22 cellular contexts compared by ENCODE assay signal in the genomic region with DNA sequence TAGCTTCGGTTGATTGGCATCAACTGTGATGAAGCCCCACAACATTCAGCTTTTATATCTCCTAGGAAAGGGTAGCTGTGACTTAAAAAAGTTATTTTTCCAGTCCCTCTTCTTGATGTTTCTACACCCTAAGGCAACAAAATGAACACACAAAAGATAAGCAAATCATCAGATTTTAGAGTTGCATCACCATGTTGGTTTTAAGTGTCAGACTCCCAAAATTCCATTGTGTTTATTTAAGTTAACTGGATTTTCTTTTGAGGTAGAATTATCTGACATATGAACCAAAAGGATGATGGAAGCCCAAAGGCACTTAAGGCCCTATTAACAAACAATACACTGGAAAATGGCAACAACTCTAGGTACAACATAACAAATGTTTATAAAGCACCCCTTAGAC.
"Had no signal": no experiment of that assay in that cellular context is flagged by ENCODE, and none has a peak within 500 bp of the region (broad histone marks: within the 10 kb centered on the region; RNA-seq: fewer than 3 reads in every experiment).

No MANE protein-coding gene starts in this region.

- DNase-seq: activated CD4-positive, alpha-beta memory T cell treated with anti-CD3 and anti-CD28 coated beads, Interleukin-2, amount 10 ng/mL, durations not matched to agents 7 days and 5 days; activated CD4-positive, alpha-beta T cell treated with anti-CD3 and anti-CD28 coated beads, Interleukin-2, amount 10 ng/mL, durations not matched to agents 24 days and 14 days; activated effector memory CD4-positive, alpha-beta T cell treated with Interleukin-2 at 50 U/mL for 16 hours; activated naive CD4-positive, alpha-beta T cell treated with anti-CD3 and anti-CD28 coated beads for 36 hours; activated naive CD8-positive, alpha-beta T cell treated with anti-CD3 and anti-CD28 coated beads, Interleukin-2, amount 10 ng/mL, durations not matched to agents 7 days and 5 days; activated T-cell treated with anti-CD3 and anti-CD28 coated beads, Interleukin-2, amount 50 U/mL, for 72 hours; body of pancreas; central memory CD4-positive, alpha-beta T cell; colonic mucosa; foreskin keratinocyte; left ventricle myocardium inferior; naive thymus-derived CD8-positive, alpha-beta T cell; posterior cingulate gyrus; stimulated activated CD4-positive, alpha-beta T cell treated with anti-CD3 and anti-CD28 coated beads, Interleukin-2, amount 100 ng/mL, for 48 hours; stimulated activated CD8-positive, alpha-beta memory T cell treated with anti-CD3 and anti-CD28 coated beads, Interleukin-4, amount 100 ng/mL, for 48 hours; stimulated activated naive B cell treated with anti-CD40 and anti-IgM and Interleukin-4, amounts not matched to agents 10 μg/mL and 1 μg/mL and 100 μg/mL, for 72 hours; uterus had no signal

- ATAC-seq: activated CD4-positive, CD25-positive, alpha-beta regulatory T cell treated with anti-CD3 and anti-CD28 coated beads, Interleukin-2, amount 50 U/mL, for 24 hours; activated T-cell treated with anti-CD3 and anti-CD28 coated beads, Interleukin-2, amount 50 U/mL, for 72 hours; body of pancreas; foreskin keratinocyte; naive thymus-derived CD8-positive, alpha-beta T cell; sciatic nerve; stimulated activated naive B cell treated with anti-CD40 and anti-IgM and Interleukin-4, amounts not matched to agents 10 μg/mL and 1 μg/mL and 100 μg/mL, for 72 hours had no signal

- H3K4me3 ChIP-seq: body of pancreas, colonic mucosa, esophagus muscularis mucosa, left ventricle myocardium inferior, neural progenitor cell, smooth muscle cell, uterus had no signal
